Comparison of ENCODE assay signal across 8 cellular contexts in the genomic region with DNA sequence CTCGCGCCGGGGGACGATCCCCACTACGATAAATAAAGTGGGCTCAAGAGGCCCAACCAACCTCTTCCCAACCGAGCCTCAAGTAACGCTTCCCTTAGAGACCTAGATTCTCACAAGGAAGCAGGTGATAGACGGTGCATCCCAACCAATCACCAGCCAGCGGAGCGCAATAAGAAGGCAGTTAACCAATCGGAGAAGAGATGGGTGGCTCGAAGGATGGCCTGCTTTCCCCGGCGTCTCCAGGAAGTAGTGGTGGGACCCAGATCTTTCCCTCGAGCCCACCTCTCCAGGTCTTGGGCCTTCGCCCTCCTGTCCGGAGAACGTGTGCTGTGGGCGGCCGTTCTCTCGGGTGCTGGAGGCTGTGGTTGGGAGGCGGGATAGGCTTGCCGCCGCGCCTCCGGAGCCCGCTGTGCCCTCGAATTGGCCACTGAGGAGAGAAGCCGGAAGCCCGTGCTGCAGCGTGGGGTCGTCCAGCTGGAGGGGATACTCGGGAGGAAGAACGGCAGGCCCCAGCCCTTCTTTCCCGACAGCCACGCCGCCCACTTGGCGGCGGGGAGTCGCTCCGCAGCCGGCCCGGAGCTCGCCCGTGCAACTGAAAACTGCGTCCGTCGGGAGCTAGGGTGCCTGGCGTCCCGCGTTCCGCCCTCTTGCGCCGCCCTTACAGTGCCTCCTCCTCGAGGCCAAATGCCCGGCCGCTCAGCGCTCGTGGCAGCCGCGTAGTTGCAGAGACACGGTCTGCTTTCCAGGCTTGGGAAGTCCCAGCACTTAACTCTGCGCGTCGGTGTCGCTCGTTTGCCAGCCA. TPM values are rescaled to one million over a fixed set of nuclear protein-coding genes. Genes with fewer than 3 reads are reported as not detected.
DNase-seq lines count a peak whose midpoint lies in the region; ATAC-seq and TF ChIP-seq lines count a peak whose summit lies in the region.

A gene (minus strand): TSS at position 594 of the 802 bp plus-strand sequence. CDS start 2,665 bp downstream, outside the sequence.

- TF ChIP-seq EP300 in ovary (IDR thresholded peaks at IDR 0.05): no peak

- TF ChIP-seq POLR2A in ovary (IDR thresholded peaks at IDR 0.05) (peak; percentile 30), thyroid gland (IDR thresholded peaks at IDR 0.05) (peak; percentile 48 to 51)

- no peaks in the 10 kb centered on the region for H3K9me3 ChIP-seq in ovary
- H3K9me3 ChIP-seq in thyroid gland: no peaks in the 10 kb centered on the region

- ATAC-seq in HG02759 (IDR thresholded peaks at IDR 0.05; ENCODE audit: unreplicated experiment) (peak; percentile 95), Right ventricle myocardium inferior (peak; percentile 98)

- H3K27me3 ChIP-seq in ovary (no peaks in the 10 kb centered on the region), thyroid gland (no peaks in the 10 kb centered on the region)

- intact Hi-C loops in Right ventricle myocardium inferior (cut with DNase I) (loop anchor here (2.0 to 5.0 kb wide), 2 partner anchors 31 to 35 kb away; no protein-coding TSS in a partner anchor), ovary (cut with DNase I) (no loop called here), thyroid gland (cut with DNase I) (no loop called here)

- peak within 1 kb of the TSS; percentile 72 for H3K4me3 ChIP-seq in GM12865 (ENCODE audit: low read depth, low read length)
- peak within 1 kb of the TSS; percentile 95 for H3K4me3 ChIP-seq in ovary
- peak within 1 kb of the TSS; percentile 70 to 97 (median 88) for H3K4me3 ChIP-seq in thyroid gland (replicated peaks in 1 of 3)

- 0 to 1% (median 0%) methylated on average over 50 to 67 of the region's 67 CpGs for WGBS in ovary, 3 donors
- 0% methylated on average over 36 to 57 of the region's 67 CpGs for WGBS in thyroid gland, 2 donors

- DNase-seq in GM12865 (ENCODE audit: low read depth): peak; percentile 98
- DNase-seq in NCI-H1417 (lab: John Stamatoyannopoulos, UW): peak; percentile 87 to 96 (median 90)
- DNase-seq in SW 1271 (lab: John Stamatoyannopoulos, UW): peak; percentile 90 to 98
- DNase-seq in activated naive CD8-positive, alpha-beta T cell treated with anti-CD3 and anti-CD28 coated beads, Interleukin-2, amount 50 U/mL, for 16 hours (ENCODE audit: low read depth, low spot score): peak; percentile 58
- peak; percentile 97 for DNase-seq in Right ventricle myocardium inferior (ENCODE audit: missing footprints)
- DNase-seq in ovary: peak; percentile 89 to 96 (median 93)
- peak; percentile 95 to 96 for DNase-seq in thyroid gland

- H3K36me3 ChIP-seq in ovary (no peaks in the 10 kb centered on the region), thyroid gland (peaks cover 25 to 27% of the 10 kb centered on the region in 2 donors)

- TF ChIP-seq CTCF in GM12865 (IDR thresholded peaks at IDR 0.05; ENCODE audit: insufficient read depth, low read depth, low read length, missing control alignments) (no peak), ovary (IDR thresholded peaks at IDR 0.05) (peak in 1 of 3 donors; percentile 27), thyroid gland (IDR thresholded peaks at IDR 0.05) (peak in 1 of 6 experiments; percentile 18)

- H3K27ac ChIP-seq in ovary: peak within 1 kb of the TSS; percentile 73 to 89
- H3K27ac ChIP-seq in thyroid gland: peak within 1 kb of the TSS; percentile 89 to 99 (median 96)

- H3K4me1 ChIP-seq in ovary (ENCODE audit: insufficient read depth) (peaks cover 2% of the 10 kb centered on the region), thyroid gland (peaks cover 8 to 11% of the 10 kb centered on the region in 2 donors)

RNA-seq across cellular contexts. Expression of the gene that starts here (rescaled TPM):
- total RNA-seq in Right ventricle myocardium inferior (19.7 TPM), ovary (10 to 100 TPM; 10.7 to 26.2 (median 17.7) TPM), thyroid gland (10 to 100 TPM; 21.5 to 28.8 (median 25.0) TPM)
- 10 to 100 TPM; 10.7 to 15.7 TPM for polyA plus RNA-seq in ovary

Comparison
In these comparisons a context has a peak if more than half of its experiments do, and no peak if none do; other contexts are left out.
1. Peak in every context shown above with its lines: DNase-seq, ATAC-seq, H3K4me3 ChIP-seq and H3K27ac ChIP-seq.